In the genomic region with DNA sequence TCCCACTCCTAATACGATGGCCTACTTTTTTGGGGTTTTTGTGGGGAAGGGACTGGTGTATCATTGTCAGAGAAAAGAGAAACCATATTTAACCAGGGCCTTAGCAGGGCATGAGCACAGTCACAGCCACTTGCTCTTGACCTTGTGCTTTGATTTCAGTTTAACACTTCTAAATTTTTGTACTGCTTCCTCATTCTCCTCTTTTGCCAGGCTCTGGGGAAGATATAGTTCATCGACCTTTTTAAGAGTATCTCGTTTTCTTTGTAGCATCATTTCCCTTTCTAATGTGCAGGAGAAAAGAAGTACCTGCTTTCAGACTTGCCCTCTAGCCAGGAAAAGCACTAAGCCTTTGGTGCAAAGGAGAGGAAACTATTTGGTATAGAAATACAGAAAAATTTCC, we compare ENCODE assay signal across 9 cellular contexts. TPM values are rescaled to one million over a fixed set of nuclear protein-coding genes. Genes with fewer than 3 reads are reported as not detected.
DNase-seq lines count a peak whose midpoint lies in the region; ATAC-seq, FAIRE-seq and TF ChIP-seq lines count a peak whose summit lies in the region.
"Had no signal": no experiment of that assay in that cellular context is flagged by ENCODE, and none has a peak within 500 bp of the region (broad histone marks: within the 10 kb centered on the region; RNA-seq: fewer than 3 reads in every experiment).

No MANE protein-coding gene starts in this region.

- H3K9ac ChIP-seq in keratinocyte (ENCODE audit: control insufficient read depth, extremely low read depth, insufficient read depth, low read length): peak overlapping the region; percentile 62

- no peaks in the 10 kb centered on the region for H3K9me3 Mint-ChIP-seq in activated naive CD4-positive, alpha-beta T cell treated with anti-CD3 and anti-CD28 coated beads for 36 hours
- no peaks in the 10 kb centered on the region for H3K9me3 Mint-ChIP-seq in activated T-helper 17 cell treated with anti-CD3 and anti-CD28 coated beads, Interleukin-2, amount 50 U/mL, for 72 hours

- ATAC-seq in activated T-helper 17 cell treated with anti-CD3 and anti-CD28 coated beads, Interleukin-2, amount 50 U/mL, for 72 hours (replicated peaks): no peak
- ATAC-seq in HG03520 (IDR thresholded peaks at IDR 0.05; ENCODE audit: unreplicated experiment): no peak

- H3K4me2 ChIP-seq in keratinocyte (ENCODE audit: control insufficient read depth, extremely low read depth, insufficient read depth, low read depth, low read length): peak overlapping the region; percentile 83

- no peak for DNase-seq in activated naive CD4-positive, alpha-beta T cell treated with anti-CD3 and anti-CD28 coated beads for 36 hours
- no peak for DNase-seq in activated naive CD4-positive, alpha-beta T cell treated with Interleukin-2 at 50 U/mL for 16 hours
- DNase-seq in keratinocyte (ENCODE audit: low read depth, low spot score) (no peak), tibial artery (no peak), C1 segment of cervical spinal cord (lab: John Stamatoyannopoulos, UW) (no peak), SW480 (ENCODE audit: low spot score) (no peak)

- peaks cover 71% of the 10 kb centered on the region for H3K79me2 ChIP-seq in keratinocyte (ENCODE audit: control insufficient read depth, insufficient read depth, low read length)

- H3K27ac ChIP-seq in keratinocyte (ENCODE audit: control insufficient read depth, insufficient read depth, low read length) (peak overlapping the region; percentile 85), tibial artery (peak overlapping the region in 1 of 2 donors; percentile 98)

- no peak overlapping the region for H2AFZ ChIP-seq in keratinocyte (ENCODE audit: control insufficient read depth, low read length)

- H3K27me3 Mint-ChIP-seq in activated naive CD4-positive, alpha-beta T cell treated with anti-CD3 and anti-CD28 coated beads for 36 hours (ENCODE audit: low read depth): no peaks in the 10 kb centered on the region
- H3K27me3 Mint-ChIP-seq in activated T-helper 17 cell treated with anti-CD3 and anti-CD28 coated beads, Interleukin-2, amount 50 U/mL, for 72 hours: no peaks in the 10 kb centered on the region

- peaks cover 59% of the 10 kb centered on the region for H3K4me1 ChIP-seq in keratinocyte (ENCODE audit: control insufficient read depth, extremely low read depth, insufficient read depth, low read length)
- H3K4me1 ChIP-seq in tibial artery: peaks cover 0 to 62% (median 30%) of the 10 kb centered on the region in 4 donors

- H3K9me1 ChIP-seq in keratinocyte (ENCODE audit: control insufficient read depth, extremely low read depth, insufficient read depth, low read length): peaks cover 3% of the 10 kb centered on the region

- dilution Hi-C loops in keratinocyte (cut with MboI; ENCODE audit: extremely low pct_ligation_motif_present, low sequenced_read_pairs): no loop called here

- no peak for FAIRE-seq in keratinocyte (lab: Jason Lieb, UNC)
- FAIRE-seq: G401.6 had no signal

- no peaks in the 10 kb centered on the region for H3K27me3 ChIP-seq in keratinocyte (ENCODE audit: control insufficient read depth, extremely low read depth, insufficient read depth, low read length)
- H3K27me3 ChIP-seq in tibial artery: no peaks in the 10 kb centered on the region

- H3K27ac Mint-ChIP-seq in activated naive CD4-positive, alpha-beta T cell treated with anti-CD3 and anti-CD28 coated beads for 36 hours: peak overlapping the region; percentile 99
- peak overlapping the region; percentile 97 for H3K27ac Mint-ChIP-seq in activated T-helper 17 cell treated with anti-CD3 and anti-CD28 coated beads, Interleukin-2, amount 50 U/mL, for 72 hours

- H4K20me1 ChIP-seq in keratinocyte (ENCODE audit: control insufficient read depth, extremely low read depth, insufficient read depth, low read length): peaks cover 15% of the 10 kb centered on the region

- H3K9me3 ChIP-seq in keratinocyte (ENCODE audit: control insufficient read depth, low read depth, low read length) (no peaks in the 10 kb centered on the region), tibial artery (no peaks in the 10 kb centered on the region)

- H3K4me3 ChIP-seq in keratinocyte (ENCODE audit: control insufficient read depth in 2 of 3, extremely low read depth in 1 of 3, insufficient read depth in 2 of 3, low read depth in 1 of 3, low read length in 3 of 3): peak overlapping the region; percentile 66 to 88 (median 66)
- H3K4me3 ChIP-seq in tibial artery: peak overlapping the region; percentile 68 to 92

- peak overlapping the region; percentile 91 for H3K4me3 Mint-ChIP-seq in activated naive CD4-positive, alpha-beta T cell treated with anti-CD3 and anti-CD28 coated beads for 36 hours
- H3K4me3 Mint-ChIP-seq in activated T-helper 17 cell treated with anti-CD3 and anti-CD28 coated beads, Interleukin-2, amount 50 U/mL, for 72 hours: peak overlapping the region; percentile 91

- intact Hi-C loops in activated naive CD4-positive, alpha-beta T cell treated with anti-CD3 and anti-CD28 coated beads for 36 hours (cut with micrococcal nuclease): loop anchor here (5.0 to 10.0 kb wide), 2 partner anchors 596 to 782 kb away; a partner anchor contains a TSS
- intact Hi-C loops in tibial artery (cut with DNase I; ENCODE audit: low total_unique reads): no loop called here

- CTCF ChIA-PET in activated naive CD4-positive, alpha-beta T cell treated with anti-CD3 and anti-CD28 coated beads for 36 hours (lab: Charles Lee): no interaction called here

- peaks cover 57% of the 10 kb centered on the region for H3K4me1 Mint-ChIP-seq in activated naive CD4-positive, alpha-beta T cell treated with anti-CD3 and anti-CD28 coated beads for 36 hours (ENCODE audit: low read depth)
- H3K4me1 Mint-ChIP-seq in activated T-helper 17 cell treated with anti-CD3 and anti-CD28 coated beads, Interleukin-2, amount 50 U/mL, for 72 hours: peaks cover 39% of the 10 kb centered on the region

- peaks cover 0 to 4% of the 10 kb centered on the region in 2 experiments for H3K36me3 ChIP-seq in keratinocyte (ENCODE audit: control insufficient read depth in 2 of 2, extremely low read depth in 1 of 2, insufficient read depth in 2 of 2, low read length in 2 of 2)
- no peaks in the 10 kb centered on the region for H3K36me3 ChIP-seq in tibial artery

- H3K36me3 Mint-ChIP-seq in activated naive CD4-positive, alpha-beta T cell treated with anti-CD3 and anti-CD28 coated beads for 36 hours (ENCODE audit: low read depth): peaks cover 12% of the 10 kb centered on the region
- peaks cover 98% of the 10 kb centered on the region for H3K36me3 Mint-ChIP-seq in activated T-helper 17 cell treated with anti-CD3 and anti-CD28 coated beads, Interleukin-2, amount 50 U/mL, for 72 hours (ENCODE audit: low read depth)

- no peak for TF ChIP-seq CTCF in keratinocyte (optimal IDR thresholded peaks at IDR 0.05 in 1 of 3, IDR thresholded peaks at IDR 0.05 in 1 of 3, conservative IDR thresholded peaks at IDR 0.05 in 1 of 3; ENCODE audit: extremely low read depth in 1 of 3, insufficient read depth in 2 of 3, low read length in 3 of 3)
- TF ChIP-seq CTCF in tibial artery (IDR thresholded peaks at IDR 0.05): no peak

RNA-seq across cellular contexts. Expression of a gene that starts 2.2 kb away (rescaled TPM):
- 10 to 100 TPM; 21.3 to 23.4 TPM for total RNA-seq in activated naive CD4-positive, alpha-beta T cell treated with anti-CD3 and anti-CD28 coated beads for 36 hours
- 100 to 1,000 TPM in 1 of 2 donors, 10 to 100 TPM in 1; 75.6 to 154 TPM for total RNA-seq in activated T-helper 17 cell treated with anti-CD3 and anti-CD28 coated beads, Interleukin-2, amount 50 U/mL, for 72 hours
- polyA plus RNA-seq in keratinocyte: 22.8 to 40.8 TPM (median 40.7 TPM) in 3 replicates
- polyA plus RNA-seq in keratinocyte (2011; ENCODE audit: low read depth): 40.0 TPM
- 11.8 and 31.7 TPM in 2 replicates for polyA plus RNA-seq in keratinocyte (2011; cell fraction: cytosol; rRNA removed)
- 79.1 TPM in 2 replicates for polyA plus RNA-seq in keratinocyte (2011; cell fraction: nucleus; rRNA removed)
- 21.0 and 29.6 TPM in 2 replicates for polyA plus RNA-seq in keratinocyte (2012; ENCODE audit: low replicate concordance)
- polyA minus RNA-seq in keratinocyte: 10.2 to 42.3 TPM (median 42.1 TPM) in 3 replicates
- 21.1 TPM for polyA minus RNA-seq in keratinocyte (2011; cell fraction: cytosol; rRNA and poly(A)+ RNA removed)
- polyA minus RNA-seq in keratinocyte (2011; cell fraction: nucleus; rRNA and poly(A)+ RNA removed): 30.1 and 85.7 TPM in 2 replicates

RNA-seq across cellular contexts. Expression of a gene that starts 3.1 kb away (rescaled TPM):
- total RNA-seq in activated naive CD4-positive, alpha-beta T cell treated with anti-CD3 and anti-CD28 coated beads for 36 hours: 10 to 100 TPM; 22.6 to 23.5 TPM
- total RNA-seq in activated T-helper 17 cell treated with anti-CD3 and anti-CD28 coated beads, Interleukin-2, amount 50 U/mL, for 72 hours: 10 to 100 TPM; 29.7 to 88.5 TPM
- polyA plus RNA-seq in keratinocyte: 5.3 to 6.8 TPM (median 5.7 TPM) in 3 replicates
- polyA plus RNA-seq in keratinocyte (2011; ENCODE audit: low read depth): 1.9 TPM
- 3.4 and 4.4 TPM in 2 replicates for polyA plus RNA-seq in keratinocyte (2011; cell fraction: cytosol; rRNA removed)
- polyA plus RNA-seq in keratinocyte (2011; cell fraction: nucleus; rRNA removed): 14.0 and 14.2 TPM in 2 replicates
- polyA plus RNA-seq in keratinocyte (2012; ENCODE audit: low replicate concordance): 3.5 and 4.4 TPM in 2 replicates
- polyA minus RNA-seq in keratinocyte: 10.0 to 14.2 TPM (median 10.8 TPM) in 3 replicates
- 4.2 TPM for polyA minus RNA-seq in keratinocyte (2011; cell fraction: cytosol; rRNA and poly(A)+ RNA removed)
- 7.2 and 13.2 TPM in 2 replicates for polyA minus RNA-seq in keratinocyte (2011; cell fraction: nucleus; rRNA and poly(A)+ RNA removed)

RNA-seq across cellular contexts. Expression of a gene that starts 33.8 kb away (rescaled TPM):
- 1 to 10 TPM; 4.1 to 5.1 TPM for total RNA-seq in activated naive CD4-positive, alpha-beta T cell treated with anti-CD3 and anti-CD28 coated beads for 36 hours
- total RNA-seq in activated T-helper 17 cell treated with anti-CD3 and anti-CD28 coated beads, Interleukin-2, amount 50 U/mL, for 72 hours: 1 to 10 TPM; 6.5 to 7.4 TPM
- polyA plus RNA-seq in keratinocyte: 7.0 to 24.7 TPM (median 12.0 TPM) in 3 replicates
- 17.8 TPM for polyA plus RNA-seq in keratinocyte (2011; ENCODE audit: low read depth)
- polyA plus RNA-seq in keratinocyte (2011; cell fraction: cytosol; rRNA removed): 5.7 and 14.0 TPM in 2 replicates
- 13.2 and 20.8 TPM in 2 replicates for polyA plus RNA-seq in keratinocyte (2011; cell fraction: nucleus; rRNA removed)
- 17.5 and 36.4 TPM in 2 replicates for polyA plus RNA-seq in keratinocyte (2012; ENCODE audit: low replicate concordance)
- 8.0 to 47.7 TPM (median 16.7 TPM) in 3 replicates for polyA minus RNA-seq in keratinocyte
- 49.5 TPM for polyA minus RNA-seq in keratinocyte (2011; cell fraction: cytosol; rRNA and poly(A)+ RNA removed)
- 13.4 and 19.9 TPM in 2 replicates for polyA minus RNA-seq in keratinocyte (2011; cell fraction: nucleus; rRNA and poly(A)+ RNA removed)

RNA-seq across cellular contexts. Expression of a gene that starts 41.5 kb away (rescaled TPM):
- total RNA-seq in activated naive CD4-positive, alpha-beta T cell treated with anti-CD3 and anti-CD28 coated beads for 36 hours: under 1 TPM; 0.57 to 0.69 TPM
- total RNA-seq in activated T-helper 17 cell treated with anti-CD3 and anti-CD28 coated beads, Interleukin-2, amount 50 U/mL, for 72 hours: 1 to 10 TPM in 1 of 2 donors, under 1 TPM in 1; 0.82 to 1.0 TPM
- polyA plus RNA-seq in keratinocyte: 0.01 to 0.08 TPM (median 0.05 TPM) in 3 replicates
- polyA plus RNA-seq in keratinocyte (2011; ENCODE audit: low read depth): not detected
- 0.01 TPM in 2 replicates for polyA plus RNA-seq in keratinocyte (2011; cell fraction: cytosol; rRNA removed)
- polyA plus RNA-seq in keratinocyte (2011; cell fraction: nucleus; rRNA removed): 0.28 and 0.29 TPM in 2 replicates
- polyA plus RNA-seq in keratinocyte (2012; ENCODE audit: low replicate concordance): 0.06 and 0.20 TPM in 2 replicates
- 0.13 to 0.26 TPM in 2 of 3 replicates, not detected in the other for polyA minus RNA-seq in keratinocyte
- not detected for polyA minus RNA-seq in keratinocyte (2011; cell fraction: cytosol; rRNA and poly(A)+ RNA removed)
- 0.32 and 1.8 TPM in 2 replicates for polyA minus RNA-seq in keratinocyte (2011; cell fraction: nucleus; rRNA and poly(A)+ RNA removed)

RNA-seq across cellular contexts. Expression of a gene that starts 43.0 kb away (rescaled TPM):
- not detected for total RNA-seq in activated naive CD4-positive, alpha-beta T cell treated with anti-CD3 and anti-CD28 coated beads for 36 hours
- total RNA-seq in activated T-helper 17 cell treated with anti-CD3 and anti-CD28 coated beads, Interleukin-2, amount 50 U/mL, for 72 hours: not detected
- polyA plus RNA-seq in keratinocyte: 0.45 to 0.92 TPM (median 0.81 TPM) in 3 replicates
- polyA plus RNA-seq in keratinocyte (2011; ENCODE audit: low read depth): not detected
- polyA plus RNA-seq in keratinocyte (2011; cell fraction: cytosol; rRNA removed): 0.53 and 0.61 TPM in 2 replicates
- polyA plus RNA-seq in keratinocyte (2011; cell fraction: nucleus; rRNA removed): 0.41 and 0.75 TPM in 2 replicates
- polyA plus RNA-seq in keratinocyte (2012; ENCODE audit: low replicate concordance): 0.56 and 0.66 TPM in 2 replicates
- 0.99 TPM in 1 of 3 replicates, not detected in the others for polyA minus RNA-seq in keratinocyte
- not detected for polyA minus RNA-seq in keratinocyte (2011; cell fraction: cytosol; rRNA and poly(A)+ RNA removed)
- polyA minus RNA-seq in keratinocyte (2011; cell fraction: nucleus; rRNA and poly(A)+ RNA removed): 0.53 TPM in 1 of 2 replicates, not detected in the other
